8 cellular contexts compared by ENCODE assay signal in genomic region chr2:30178618-30179404, GRCh38. TPM values are rescaled to one million over a fixed set of nuclear protein-coding genes. Genes with fewer than 3 reads are reported as not detected.
DNase-seq lines count a peak whose midpoint lies in the region; ATAC-seq and TF ChIP-seq lines count a peak whose summit lies in the region.
"Had no signal": no experiment of that assay in that cellular context is flagged by ENCODE, and none has a peak within 500 bp of the region (broad histone marks: within the 10 kb centered on the region; RNA-seq: fewer than 3 reads in every experiment).

No MANE protein-coding gene starts in this region.

- intact Hi-C loops in lower leg skin (cut with DNase I; ENCODE audit: low total_unique reads): no loop called here

- peaks cover 0 to 2% of the 10 kb centered on the region in 2 donors for H3K4me1 Mint-ChIP-seq in effector memory CD8-positive, alpha-beta T cell (ENCODE audit: low read depth in 2 of 2)

- no peak overlapping the region for H3K4me3 Mint-ChIP-seq in effector memory CD8-positive, alpha-beta T cell
- H3K4me3 Mint-ChIP-seq: activated T-helper 1 cell treated with anti-CD3 and anti-CD28 coated beads, Interleukin-12 subunit alpha, Interleukin-12 subunit beta, Interleukin-2, Interleukin-4 antibody, amounts not matched to agents 30 ng/mL and 10 ng/mL and 1 ng/mL, durations not matched to agents 14 hours and 24 hours and 36 hours had no signal

- H3K27ac Mint-ChIP-seq in effector memory CD8-positive, alpha-beta T cell: peak overlapping the region in 1 of 2 donors; percentile 75
- H3K27ac Mint-ChIP-seq: activated T-helper 1 cell treated with anti-CD3 and anti-CD28 coated beads, Interleukin-12 subunit alpha, Interleukin-12 subunit beta, Interleukin-2, Interleukin-4 antibody, amounts not matched to agents 30 ng/mL and 10 ng/mL and 1 ng/mL, durations not matched to agents 14 hours and 24 hours and 36 hours had no signal

- TF ChIP-seq CTCF in lower leg skin (IDR thresholded peaks at IDR 0.05) (no peak), tibial nerve (IDR thresholded peaks at IDR 0.05) (no peak)

- peak; percentile 73 to 92 for TF ChIP-seq EP300 in tibial nerve (IDR thresholded peaks at IDR 0.05)

- peaks cover 9 to 32% of the 10 kb centered on the region in 2 donors for H3K27me3 Mint-ChIP-seq in effector memory CD8-positive, alpha-beta T cell

- H3K9me3 ChIP-seq in tibial nerve: no peaks in the 10 kb centered on the region

- no peak for TF ChIP-seq POLR2A in lower leg skin (IDR thresholded peaks at IDR 0.05)
- no peak for TF ChIP-seq POLR2A in tibial nerve (IDR thresholded peaks at IDR 0.05)

- H3K4me1 ChIP-seq in tibial nerve: peaks cover 0 to 15% (median 0%) of the 10 kb centered on the region in 4 donors

- H3K4me3 ChIP-seq in lower leg skin (ENCODE audit: low read depth, poor library complexity, severe bottlenecking) (no peak overlapping the region), tibial nerve (no peak overlapping the region)

- peak overlapping the region in 2 of 4 donors; percentile 46 to 75 for H3K27ac ChIP-seq in tibial nerve

- peaks cover 71% of the 10 kb centered on the region for H3K36me3 Mint-ChIP-seq in effector memory CD8-positive, alpha-beta T cell (ENCODE audit: insufficient read depth)

- peak; percentile 83 for DNase-seq in NCI-H2171 treated with DMSO at 0.1 percent for 48 hours (lab: John Stamatoyannopoulos, UW)
- no peak for DNase-seq in effector memory CD8-positive, alpha-beta T cell
- DNase-seq in lower leg skin (ENCODE audit: low spot score in 2 of 2): peak; percentile 76 to 90
- peak; percentile 27 to 65 for DNase-seq in tibial nerve (ENCODE audit: low spot score in 2 of 2)
- DNase-seq in stimulated activated CD4-positive, alpha-beta T cell treated with anti-CD3 and anti-CD28 coated beads, Interleukin-1b, Interleukin-23, amount 100 ng/mL, for 48 hours: no peak
- no peak for DNase-seq in dedifferentiated amniotic fluid mesenchymal stem cell (ENCODE audit: extremely low spot score)
- DNase-seq in T-helper 2 cell: no peak

- no peaks in the 10 kb centered on the region for H3K27me3 ChIP-seq in tibial nerve

- H3K9me3 Mint-ChIP-seq in effector memory CD8-positive, alpha-beta T cell: no peaks in the 10 kb centered on the region
- H3K9me3 Mint-ChIP-seq: activated T-helper 1 cell treated with anti-CD3 and anti-CD28 coated beads, Interleukin-12 subunit alpha, Interleukin-12 subunit beta, Interleukin-2, Interleukin-4 antibody, amounts not matched to agents 30 ng/mL and 10 ng/mL and 1 ng/mL, durations not matched to agents 14 hours and 24 hours and 36 hours had no signal

- ATAC-seq in effector memory CD8-positive, alpha-beta T cell (replicated peaks): peak; percentile 3

- no peaks in the 10 kb centered on the region for H3K36me3 ChIP-seq in tibial nerve

- 20 to 25% methylated on average over 11 of the region's 11 CpGs for WGBS in lower leg skin, 2 donors
- WGBS in tibial nerve, 2 donors: 54 to 57% methylated on average over 11 of the region's 11 CpGs

RNA-seq across cellular contexts. Expression of gene YPEL5, which starts 32.0 kb away (rescaled TPM):
- total RNA-seq in lower leg skin (100 to 1,000 TPM in 1 of 4 donors, 10 to 100 TPM in 3; 75.3 to 108 (median 84.3) TPM), tibial nerve (10 to 100 TPM; 53.4 to 94.2 (median 71.4) TPM)

RNA-seq across cellular contexts. Expression of gene LBH, which starts 52.5 kb away (rescaled TPM):
- total RNA-seq in lower leg skin (10 to 100 TPM; 13.4 to 72.0 (median 42.6) TPM), tibial nerve (10 to 100 TPM; 12.7 to 31.6 (median 21.5) TPM)

Comparison
In these comparisons a context has a peak if more than half of its experiments do, and no peak if none do; other contexts are left out.
1. DNase-seq: peak in NCI-H2171 treated with DMSO at 0.1 percent for 48 hours (single experiment), lower leg skin (2 of 2) and tibial nerve (2 of 2); none in effector memory CD8-positive, alpha-beta T cell (0 of 3), stimulated activated CD4-positive, alpha-beta T cell treated with anti-CD3 and anti-CD28 coated beads, Interleukin-1b, Interleukin-23, amount 100 ng/mL, for 48 hours (single experiment), dedifferentiated amniotic fluid mesenchymal stem cell (single experiment) and T-helper 2 cell (0 of 5).